Comparison of ENCODE assay signal across 8 cellular contexts in genomic region chr12:110282956-110283817, GRCh38. TPM values are rescaled to one million over a fixed set of nuclear protein-coding genes. Genes with fewer than 3 reads are reported as not detected.
DNase-seq lines count a peak whose midpoint lies in the region; ATAC-seq and TF ChIP-seq lines count a peak whose summit lies in the region.

No MANE protein-coding gene starts in this region.

- TF ChIP-seq POLR2A in tibial nerve (IDR thresholded peaks at IDR 0.05): no peak

- no peak for ATAC-seq in activated CD8-positive, alpha-beta memory T cell treated with anti-CD3 and anti-CD28 coated beads, Interleukin-2, amount 10 ng/mL, durations not matched to agents 7 days and 5 days
- no peak for ATAC-seq in GM18909 (IDR thresholded peaks at IDR 0.05; ENCODE audit: poor library complexity, unreplicated experiment)
- ATAC-seq in GM19397 (IDR thresholded peaks at IDR 0.05; ENCODE audit: unreplicated experiment): no peak

- peaks cover 58% of the 10 kb centered on the region for H3K4me1 Mint-ChIP-seq in activated CD8-positive, alpha-beta memory T cell treated with anti-CD3 and anti-CD28 coated beads, Interleukin-2, amount 10 ng/mL, durations not matched to agents 7 days and 5 days
- H3K4me1 Mint-ChIP-seq in activated CD4-positive, alpha-beta memory T cell treated with anti-CD3 and anti-CD28 coated beads, Interleukin-2, amount 10 ng/mL, durations not matched to agents 7 days and 5 days: peaks cover 64% of the 10 kb centered on the region

- TF ChIP-seq EP300 in tibial nerve (IDR thresholded peaks at IDR 0.05): no peak

- no peak for TF ChIP-seq CTCF in tibial nerve (IDR thresholded peaks at IDR 0.05)

- H3K36me3 Mint-ChIP-seq in activated CD8-positive, alpha-beta memory T cell treated with anti-CD3 and anti-CD28 coated beads, Interleukin-2, amount 10 ng/mL, durations not matched to agents 7 days and 5 days: peaks cover 48% of the 10 kb centered on the region
- H3K36me3 Mint-ChIP-seq in activated CD4-positive, alpha-beta memory T cell treated with anti-CD3 and anti-CD28 coated beads, Interleukin-2, amount 10 ng/mL, durations not matched to agents 7 days and 5 days (ENCODE audit: low read depth): peaks cover 60% of the 10 kb centered on the region

- peaks cover 5% of the 10 kb centered on the region for H3K27me3 Mint-ChIP-seq in activated CD8-positive, alpha-beta memory T cell treated with anti-CD3 and anti-CD28 coated beads, Interleukin-2, amount 10 ng/mL, durations not matched to agents 7 days and 5 days
- peaks cover 8% of the 10 kb centered on the region for H3K27me3 Mint-ChIP-seq in activated CD4-positive, alpha-beta memory T cell treated with anti-CD3 and anti-CD28 coated beads, Interleukin-2, amount 10 ng/mL, durations not matched to agents 7 days and 5 days

- no peaks in the 10 kb centered on the region for H3K9me3 Mint-ChIP-seq in activated CD8-positive, alpha-beta memory T cell treated with anti-CD3 and anti-CD28 coated beads, Interleukin-2, amount 10 ng/mL, durations not matched to agents 7 days and 5 days (ENCODE audit: low read depth)
- no peaks in the 10 kb centered on the region for H3K9me3 Mint-ChIP-seq in activated CD4-positive, alpha-beta memory T cell treated with anti-CD3 and anti-CD28 coated beads, Interleukin-2, amount 10 ng/mL, durations not matched to agents 7 days and 5 days

- H3K27me3 ChIP-seq in tibial nerve: no peaks in the 10 kb centered on the region

- H3K4me3 ChIP-seq in iPS-18c (ENCODE audit: insufficient read depth, low read depth, low read length) (peak overlapping the region; percentile 97; the same call in 1 of the 2 replicates), tibial nerve (peak overlapping the region; percentile 87 to 98 (median 92))

- peak overlapping the region; percentile 92 for H3K27ac Mint-ChIP-seq in activated CD8-positive, alpha-beta memory T cell treated with anti-CD3 and anti-CD28 coated beads, Interleukin-2, amount 10 ng/mL, durations not matched to agents 7 days and 5 days
- peak overlapping the region; percentile 72 for H3K27ac Mint-ChIP-seq in activated CD4-positive, alpha-beta memory T cell treated with anti-CD3 and anti-CD28 coated beads, Interleukin-2, amount 10 ng/mL, durations not matched to agents 7 days and 5 days

- H3K4me1 ChIP-seq in tibial nerve: peaks cover 0 to 68% (median 30%) of the 10 kb centered on the region in 4 donors

- WGBS in tibial nerve, 2 donors: 10 to 12% methylated on average over 7 of the region's 7 CpGs

- no peak for DNase-seq in activated CD8-positive, alpha-beta memory T cell treated with anti-CD3 and anti-CD28 coated beads, Interleukin-2, amount 10 ng/mL, durations not matched to agents 7 days and 5 days
- no peak for DNase-seq in activated CD8-positive, alpha-beta memory T cell treated with anti-CD3 and anti-CD28 coated beads, Interleukin-2, amount 50 U/mL, for 48 hours
- DNase-seq in activated CD4-positive, alpha-beta memory T cell treated with anti-CD3 and anti-CD28 coated beads, Interleukin-2, amount 10 ng/mL, durations not matched to agents 7 days and 5 days: no peak
- DNase-seq in tibial nerve (ENCODE audit: low spot score in 2 of 2): no peak
- no peak for DNase-seq in NCI-H1105 (lab: John Stamatoyannopoulos, UW)

- CTCF ChIA-PET in activated CD8-positive, alpha-beta memory T cell treated with anti-CD3 and anti-CD28 coated beads, Interleukin-2, amount 10 ng/mL, durations not matched to agents 7 days and 5 days (lab: Charles Lee): interaction anchor here (0.6 to 1.6 kb wide), 4 partner anchors 148 to 401 kb away, joined by 3 to 8 read pairs (median 4); partner anchors contain the start of gene FAM216A
- CTCF ChIA-PET in activated CD4-positive, alpha-beta memory T cell treated with anti-CD3 and anti-CD28 coated beads, Interleukin-2, amount 10 ng/mL, durations not matched to agents 7 days and 5 days (lab: Charles Lee): interaction anchor here (0.6 to 1.8 kb wide), 3 partner anchors 148 to 977 kb away, joined by 4 to 9 read pairs (median 4); no protein-coding TSS in a partner anchor

- H3K9me3 ChIP-seq in iPS-18c (ENCODE audit: control insufficient read depth, insufficient read depth, low read length): no peaks in the 10 kb centered on the region
- no peaks in the 10 kb centered on the region for H3K9me3 ChIP-seq in tibial nerve

- peaks cover 0 to 9% (median 0%) of the 10 kb centered on the region in 3 donors for H3K36me3 ChIP-seq in tibial nerve

- POLR2A ChIA-PET in activated CD4-positive, alpha-beta memory T cell treated with anti-CD3 and anti-CD28 coated beads, Interleukin-2, amount 10 ng/mL, durations not matched to agents 7 days and 5 days (lab: Charles Lee): interaction anchor here (0.9 to 4.6 kb wide), 8 partner anchors 6 to 290 kb away, joined by 3 to 41 read pairs (median 14); partner anchors contain the start of genes ARPC3 and IFT81

- H3K4me3 Mint-ChIP-seq in activated CD8-positive, alpha-beta memory T cell treated with anti-CD3 and anti-CD28 coated beads, Interleukin-2, amount 10 ng/mL, durations not matched to agents 7 days and 5 days: peak overlapping the region; percentile 98
- peak overlapping the region; percentile 82 for H3K4me3 Mint-ChIP-seq in activated CD4-positive, alpha-beta memory T cell treated with anti-CD3 and anti-CD28 coated beads, Interleukin-2, amount 10 ng/mL, durations not matched to agents 7 days and 5 days

- peak overlapping the region in 3 of 4 donors; percentile 97 to 99 (median 98) for H3K27ac ChIP-seq in tibial nerve

RNA-seq across cellular contexts. Expression of gene ATP2A2, which starts 2.1 kb away (rescaled TPM):
- total RNA-seq in activated CD8-positive, alpha-beta memory T cell treated with anti-CD3 and anti-CD28 coated beads, Interleukin-2, amount 10 ng/mL, durations not matched to agents 7 days and 5 days: 100 to 1,000 TPM; 144 to 193 TPM
- total RNA-seq in activated CD4-positive, alpha-beta memory T cell treated with anti-CD3 and anti-CD28 coated beads, Interleukin-2, amount 10 ng/mL, durations not matched to agents 7 days and 5 days: 100 to 1,000 TPM; 142 TPM
- 100 to 1,000 TPM in 2 of 4 donors, 10 to 100 TPM in 2; 77.8 to 106 (median 90.1) TPM for total RNA-seq in tibial nerve
